5 cellular contexts compared by ENCODE assay signal in the genomic region with DNA sequence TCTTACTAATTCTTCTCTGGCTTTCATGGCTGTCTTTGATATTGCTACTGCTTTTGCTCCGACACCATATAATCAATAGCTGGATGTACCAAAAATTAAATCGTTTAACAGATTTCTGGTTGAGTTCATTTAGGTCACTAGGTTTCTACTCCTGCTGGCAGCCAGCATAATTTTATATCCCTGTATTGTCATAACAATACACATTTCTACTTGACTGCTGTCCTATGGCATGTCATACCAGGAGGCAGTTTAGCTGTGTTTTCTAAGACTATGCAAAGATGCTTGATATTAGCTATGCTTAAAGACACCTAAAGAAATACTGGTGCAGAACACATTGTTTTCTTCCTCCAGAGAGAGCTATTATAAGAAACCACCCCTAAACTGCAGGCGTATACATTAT.
"Had no signal": no experiment of that assay in that cellular context is flagged by ENCODE, and none has a peak within 500 bp of the region (broad histone marks: within the 10 kb centered on the region; RNA-seq: fewer than 3 reads in every experiment).

No MANE protein-coding gene starts in this region.

- H3K4me3 ChIP-seq: K562 had no signal

- DNase-seq: IMR-90, KBM-7, KG1 had no signal

- H3K27ac ChIP-seq: HL-60 had no signal
